In the genomic region with DNA sequence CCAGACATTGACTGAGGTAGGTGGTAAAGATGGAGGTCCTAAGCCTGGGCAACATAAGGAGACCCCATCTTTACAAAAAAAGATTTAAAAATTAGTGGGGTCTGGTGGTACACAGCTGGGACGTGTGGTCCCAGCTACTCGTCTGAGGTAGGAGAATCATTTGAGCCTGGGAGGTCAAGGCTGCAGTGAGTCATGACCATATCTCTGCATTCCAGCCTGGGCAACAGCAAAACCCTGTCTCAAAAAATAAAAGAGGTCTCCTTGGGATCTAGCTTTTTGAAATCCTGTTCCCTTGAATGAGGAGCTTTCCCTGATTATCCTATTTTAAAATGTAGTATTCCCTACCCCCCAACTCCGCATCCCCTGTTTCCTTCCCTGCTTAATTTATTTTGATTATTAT, we compare ENCODE assay signal across 15 cellular contexts.
"Had no signal": no experiment of that assay in that cellular context is flagged by ENCODE, and none has a peak within 500 bp of the region (broad histone marks: within the 10 kb centered on the region; RNA-seq: fewer than 3 reads in every experiment).

No MANE protein-coding gene starts in this region.

- H3K27me3 ChIP-seq: pancreas, upper lobe of right lung had no signal

- H3K4me3 ChIP-seq: heart left ventricle, pancreas, upper lobe of right lung had no signal

- H3K27ac ChIP-seq: heart left ventricle, pancreas, upper lobe of right lung had no signal

- DNase-seq: activated CD4-positive, alpha-beta T cell treated with anti-CD3 and anti-CD28 coated beads for 1 hour; activated CD4-positive, alpha-beta T cell treated with anti-CD3 and anti-CD28 coated beads, Interleukin-2, amount 50 U/mL, for 48 hours; activated CD8-positive, alpha-beta memory T cell treated with anti-CD3 and anti-CD28 coated beads, Interleukin-2, amount 50 U/mL, for 4 hours; activated naive CD8-positive, alpha-beta T cell treated with anti-CD3 and anti-CD28 coated beads, Interleukin-2, amount 50 U/mL, for 24 hours; activated T-cell treated with anti-CD3 and anti-CD28 coated beads, Interleukin-2, amount 50 U/mL, for 72 hours; cerebellar nuclear complex; dermis blood vessel endothelial cell; heart left ventricle; kidney; naive B cell; pancreas; stimulated activated CD4-positive, alpha-beta T cell treated with anti-CD3 and anti-CD28 coated beads, Interleukin-4, amount 100 ng/mL, for 1 hour; stimulated activated CD8-positive, alpha-beta memory T cell treated with anti-CD3 and anti-CD28 coated beads, Interleukin-4, amount 100 ng/mL, for 48 hours; T-helper 9 cell; upper lobe of right lung had no signal

- H3K4me1 ChIP-seq: heart left ventricle, pancreas, upper lobe of right lung had no signal

- H3K9me3 ChIP-seq: heart left ventricle, pancreas, upper lobe of right lung had no signal
